In the genomic region with DNA sequence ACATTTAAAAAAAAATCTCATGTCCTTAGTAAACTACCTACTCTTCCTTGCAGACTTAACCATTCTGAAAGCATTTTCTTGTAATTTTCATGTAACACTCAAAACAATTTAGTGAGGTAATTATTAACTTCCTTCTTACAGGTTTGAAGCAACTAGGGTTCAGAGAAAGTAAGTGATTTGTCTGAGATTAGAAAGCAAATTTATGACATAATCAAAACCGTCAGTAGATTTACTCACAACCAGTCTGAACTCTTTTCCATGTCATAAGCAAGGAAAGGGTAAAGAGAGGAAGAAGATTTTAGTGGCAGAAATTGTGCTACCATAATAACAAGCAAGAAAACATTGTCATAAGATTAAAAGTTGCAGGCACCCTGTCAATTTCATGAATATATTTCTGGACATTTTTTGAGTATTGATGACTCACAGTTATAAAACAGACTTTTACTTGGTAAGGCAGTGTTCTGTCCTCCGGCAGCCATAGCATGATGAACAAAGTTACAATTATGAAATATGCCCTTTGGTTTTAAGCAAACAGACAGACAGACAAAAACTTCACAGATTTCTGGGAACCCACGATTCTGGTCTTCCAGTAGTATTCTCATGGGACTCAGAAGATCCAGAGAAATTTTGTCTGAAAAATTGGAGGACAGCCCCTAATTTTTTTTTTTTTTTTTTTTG, we compare ENCODE assay signal across 19 cellular contexts.
DNase-seq lines count a peak whose midpoint lies in the region; ATAC-seq and TF ChIP-seq lines count a peak whose summit lies in the region.
"Had no signal": no experiment of that assay in that cellular context is flagged by ENCODE, and none has a peak within 500 bp of the region (broad histone marks: within the 10 kb centered on the region; RNA-seq: fewer than 3 reads in every experiment).

No MANE protein-coding gene starts in this region.

- H3K14ac ChIP-seq in neuronal stem cell (ENCODE audit: low read length), result no peak overlapping the region

- no peaks in the 10 kb centered on the region for H3K79me1 ChIP-seq in neuronal stem cell (ENCODE audit: low read depth, low read length)

- no peak overlapping the region for H4K8ac ChIP-seq in neuronal stem cell (ENCODE audit: low read depth, low read length)

- H3K36me3 ChIP-seq in HEK293 (ENCODE audit: control insufficient read depth in 2 of 2, insufficient read depth in 1 of 2, low read length in 2 of 2) (no peaks in the 10 kb centered on the region), liver (ENCODE audit: control insufficient read depth in 4 of 4, insufficient read depth in 3 of 4, low read depth in 1 of 4, low read length in 3 of 4) (no peaks in the 10 kb centered on the region), neuronal stem cell (replicated peaks in 1 of 2; ENCODE audit: control insufficient read depth in 2 of 2, insufficient read depth in 2 of 2, low read length in 2 of 2) (no peaks in the 10 kb centered on the region)
- H3K36me3 ChIP-seq: BLaER1, HAP-1 had no signal

- no peak overlapping the region for H3K4me2 ChIP-seq in neuronal stem cell (ENCODE audit: insufficient read depth, low read length, poor library complexity, severe bottlenecking)
- H3K4me2 ChIP-seq: BLaER1 had no signal

- ATAC-seq in HG03460 (IDR thresholded peaks at IDR 0.05; ENCODE audit: unreplicated experiment), result no peak
- ATAC-seq in HG02759 (IDR thresholded peaks at IDR 0.05; ENCODE audit: unreplicated experiment), result no peak
- ATAC-seq: CD8-positive, alpha-beta T cell; GM12878 had no signal

- no peak overlapping the region for H3K4ac ChIP-seq in neuronal stem cell (ENCODE audit: low read length)

- TF ChIP-seq CTCF in HEK293 (tag by site-specific recombination; IDR thresholded peaks at IDR 0.05) (no peak), liver (IDR thresholded peaks at IDR 0.05; ENCODE audit: low read depth, low read length, missing input control) (no peak)

- H2BK15ac ChIP-seq in neuronal stem cell (ENCODE audit: low read length), result no peak overlapping the region

- no peak overlapping the region for H2AK5ac ChIP-seq in neuronal stem cell (ENCODE audit: low read depth, low read length)

- H2BK5ac ChIP-seq in neuronal stem cell (ENCODE audit: low read length), result no peak overlapping the region

- peak; percentile 1 for DNase-seq in kidney tubule cell (ENCODE audit: low spot score)
- DNase-seq in neuronal stem cell (ENCODE audit: low spot score), result no peak
- no peak for DNase-seq in NAMALWA (ENCODE audit: low spot score)
- DNase-seq in NCI-H69 (lab: John Stamatoyannopoulos, UW), result no peak
- DNase-seq: Caco-2; CD4-positive, CD25-positive, alpha-beta regulatory T cell; CD8-positive, alpha-beta T cell; DMS153; DND-41; GOT3 had no signal

- peak overlapping the region; percentile 11 for H2AFZ ChIP-seq in neuronal stem cell (ENCODE audit: low read length)

- H2BK120ac ChIP-seq in neuronal stem cell (ENCODE audit: low read depth, low read length), result no peak overlapping the region

- H3K18ac ChIP-seq in neuronal stem cell (ENCODE audit: low read length), result no peak overlapping the region

- H3K27ac ChIP-seq in HEK293 (ENCODE audit: extremely low read depth, low read depth, low read length) (no peak overlapping the region), liver (ENCODE audit: low read depth in 1 of 2, low read length in 2 of 2) (peak overlapping the region; percentile 9 to 29), neuronal stem cell (replicated peaks; ENCODE audit: low read length) (no peak overlapping the region)
- H3K27ac ChIP-seq: 22Rv1, BLaER1, C4-2B had no signal

- 24% methylated on average over 3 of the region's 3 CpGs for WGBS in liver
- no CpG with 5 or more reads among the region's 3 CpGs for WGBS in neuronal stem cell (ENCODE audit: extremely low coverage in 2 of 2, insufficient read length in 2 of 2, insufficient replicate concordance in 1 of 2), 2 donors

- H3K27me3 ChIP-seq in liver (ENCODE audit: control insufficient read depth in 4 of 4, insufficient read depth in 4 of 4, low read length in 3 of 4) (no peaks in the 10 kb centered on the region), neuronal stem cell (ENCODE audit: control insufficient read depth in 3 of 3, insufficient read depth in 3 of 3, low read depth in 1 of 3, low read length in 3 of 3) (no peaks in the 10 kb centered on the region)
- H3K27me3 ChIP-seq: BLaER1 had no signal

- H3K23ac ChIP-seq in neuronal stem cell (ENCODE audit: low read depth, low read length, poor library complexity), result no peak overlapping the region

- H2BK12ac ChIP-seq in neuronal stem cell (ENCODE audit: low read length), result no peak overlapping the region

- H3K4me3 ChIP-seq in HEK293 (ENCODE audit: low read depth, low read length) (no peak overlapping the region), liver (ENCODE audit: low read depth in 1 of 3, low read length in 3 of 3) (peak overlapping the region in 1 of 3 donors; percentile 25), neuronal stem cell (ENCODE audit: low read length in 2 of 2) (no peak overlapping the region)
- H3K4me3 ChIP-seq: BLaER1, GM12878, HAP-1 had no signal

- H3K9ac ChIP-seq in liver (ENCODE audit: low read depth in 1 of 2, low read length in 2 of 2) (no peak overlapping the region), neuronal stem cell (ENCODE audit: low read depth, low read length, poor library complexity) (no peak overlapping the region)
- H3K9ac ChIP-seq: BLaER1 had no signal

- no peaks in the 10 kb centered on the region for H3K9me3 ChIP-seq in HEK293 (ENCODE audit: control insufficient read depth, insufficient read depth, low read depth, low read length)
- H3K9me3 ChIP-seq in liver (ENCODE audit: control insufficient read depth in 4 of 4, low read length in 3 of 4), result no peaks in the 10 kb centered on the region
- H3K9me3 ChIP-seq in neuronal stem cell (replicated peaks in 1 of 2; ENCODE audit: control insufficient read depth in 2 of 2, insufficient read depth in 1 of 2, low read depth in 1 of 2, low read length in 2 of 2), result no peaks in the 10 kb centered on the region
- H3K9me3 ChIP-seq: BLaER1, Caco-2, HAP-1 had no signal

- H4K91ac ChIP-seq in neuronal stem cell (ENCODE audit: low read depth, low read length, poor library complexity), result no peak overlapping the region

- POLR2A ChIA-PET in HEK293 (lab: Yijun Ruan, JAX), result no interaction called here

- no peaks in the 10 kb centered on the region for H3K4me1 ChIP-seq in HEK293 (ENCODE audit: control insufficient read depth, insufficient read depth, low read length)
- peaks cover 0 to 4% (median 0%) of the 10 kb centered on the region in 4 donors for H3K4me1 ChIP-seq in liver (ENCODE audit: control insufficient read depth in 4 of 4, insufficient read depth in 4 of 4, low read length in 3 of 4)
- H3K4me1 ChIP-seq in neuronal stem cell (ENCODE audit: control insufficient read depth in 2 of 2, insufficient read depth in 1 of 2, low read depth in 1 of 2, low read length in 2 of 2), result no peaks in the 10 kb centered on the region
- H3K4me1 ChIP-seq: BLaER1, Caco-2, HAP-1 had no signal

- CTCF ChIA-PET in HEK293 (lab: Yijun Ruan, JAX), result no interaction called here

- TF ChIP-seq RAD21 in liver (IDR thresholded peaks at IDR 0.05), result no peak

TF ChIP-seq in HEK293, 187 proteins besides CTCF, POLR2A, EP300 and RAD21 (continues in another document):
- 0 out of 2 replicates have a peak, but pooled peaks have one; percentile 15 for TF ChIP-seq ATF2 (tag by site-specific recombination; IDR thresholded peaks at IDR 0.05; ENCODE audit: low read depth)

TF ChIP-seq in liver, 16 proteins besides CTCF, POLR2A, EP300 and RAD21 (continues in another document):
- TF ChIP-seq NR2F2 (IDR thresholded peaks at IDR 0.05), result no peak
- TF ChIP-seq ATF3 (IDR thresholded peaks at IDR 0.05), result no peak
- TF ChIP-seq REST (IDR thresholded peaks at IDR 0.05), result peak; percentile 11
- TF ChIP-seq HNF4G (IDR thresholded peaks at IDR 0.05), result no peak
- TF ChIP-seq, protein P1, sequence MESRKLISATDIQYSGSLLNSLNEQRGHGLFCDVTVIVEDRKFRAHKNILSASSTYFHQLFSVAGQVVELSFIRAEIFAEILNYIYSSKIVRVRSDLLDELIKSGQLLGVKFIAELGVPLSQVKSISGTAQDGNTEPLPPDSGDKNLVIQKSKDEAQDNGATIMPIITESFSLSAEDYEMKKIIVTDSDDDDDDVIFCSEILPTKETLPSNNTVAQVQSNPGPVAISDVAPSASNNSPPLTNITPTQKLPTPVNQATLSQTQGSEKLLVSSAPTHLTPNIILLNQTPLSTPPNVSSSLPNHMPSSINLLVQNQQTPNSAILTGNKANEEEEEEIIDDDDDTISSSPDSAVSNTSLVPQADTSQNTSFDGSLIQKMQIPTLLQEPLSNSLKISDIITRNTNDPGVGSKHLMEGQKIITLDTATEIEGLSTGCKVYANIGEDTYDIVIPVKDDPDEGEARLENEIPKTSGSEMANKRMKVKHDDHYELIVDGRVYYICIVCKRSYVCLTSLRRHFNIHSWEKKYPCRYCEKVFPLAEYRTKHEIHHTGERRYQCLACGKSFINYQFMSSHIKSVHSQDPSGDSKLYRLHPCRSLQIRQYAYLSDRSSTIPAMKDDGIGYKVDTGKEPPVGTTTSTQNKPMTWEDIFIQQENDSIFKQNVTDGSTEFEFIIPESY (IDR thresholded peaks at IDR 0.05), result peak; percentile 50

Comparison
In these comparisons a context has a peak if more than half of its experiments do, and no peak if none do; other contexts are left out.
1. H3K27ac ChIP-seq: peak in liver (2 of 2); none in HEK293 (single experiment) and neuronal stem cell (single experiment).